Comparison of ENCODE assay signal across 17 cellular contexts in genomic region chr3:106765342-106765741, GRCh38.
A peak's percentile ranks its signal among the peaks of the same experiment; 100 is the strongest.
DNase-seq lines count a peak whose midpoint lies in the region; ATAC-seq and TF ChIP-seq lines count a peak whose summit lies in the region.
"Had no signal": no experiment of that assay in that cellular context is flagged by ENCODE, and none has a peak within 500 bp of the region (broad histone marks: within the 10 kb centered on the region; RNA-seq: fewer than 3 reads in every experiment).

No MANE protein-coding gene starts in this region.

- H3K27ac ChIP-seq in PC-9 (0 out of 2 replicates have a peak overlapping the region, but pooled peaks have one; percentile 7), thyroid gland (no peak overlapping the region)
- H3K27ac ChIP-seq: KMS-11, WERI-Rb-1 had no signal

- H3K36me3 ChIP-seq in PC-9 (ENCODE audit: low read depth), result no peaks in the 10 kb centered on the region
- no peaks in the 10 kb centered on the region for H3K36me3 ChIP-seq in thyroid gland
- H3K36me3 ChIP-seq: WERI-Rb-1 had no signal

- TF ChIP-seq POLR2A in thyroid gland (IDR thresholded peaks at IDR 0.05), result no peak

- H3K4me2 ChIP-seq in PC-9, result 0 out of 2 replicates have a peak overlapping the region, but pooled peaks have one; percentile 4
- H3K4me2 ChIP-seq: KMS-11 had no signal

- no peaks in the 10 kb centered on the region for H4K20me1 ChIP-seq in PC-9 (ENCODE audit: insufficient read depth)

- CTCF ChIA-PET in PC-9 (lab: Charles Lee), result no interaction called here

- no TSS peak for BruUV-seq in PC-9 (replicated peaks; lab: Mats Ljungman, UMichigan)

- no peak overlapping the region for H2AFZ ChIP-seq in PC-9

- POLR2A ChIA-PET in PC-9 (lab: Charles Lee; ENCODE audit: unreplicated experiment), result no interaction called here

- ATAC-seq in esophagus mucosa (peak; percentile 99), HG02763 (IDR thresholded peaks at IDR 0.05; ENCODE audit: unreplicated experiment) (no peak)

- no peak overlapping the region for H3K4me3 ChIP-seq in PC-9
- no peak overlapping the region for H3K4me3 ChIP-seq in thyroid gland (replicated peaks in 1 of 3)

- no peak for TF ChIP-seq CTCF in PC-9 (conservative IDR thresholded peaks at IDR 0.05)
- TF ChIP-seq CTCF in thyroid gland (IDR thresholded peaks at IDR 0.05), result no peak

- WGBS in thyroid gland, 2 donors, result 85 to 86% methylated on average over 7 of the region's 7 CpGs

- no peaks in the 10 kb centered on the region for H3K27me3 ChIP-seq in PC-9 (ENCODE audit: insufficient read depth, low read depth)
- H3K27me3 ChIP-seq in thyroid gland, result no peaks in the 10 kb centered on the region

- H3K9me2 ChIP-seq in PC-9 (ENCODE audit: insufficient read depth), result no peaks in the 10 kb centered on the region

- DNase-seq in GM03348 (ENCODE audit: low spot score) (peak; percentile 36), PC-9 (peak; percentile 22 to 82), putamen (ENCODE audit: low spot score) (peak; percentile 79), COLO668 (lab: John Stamatoyannopoulos, UW; ENCODE audit: unreplicated experiment) (no peak), MV-4-11 (lab: John Stamatoyannopoulos, UW) (no peak), thyroid gland (no peak)
- DNase-seq: activated T-cell treated with anti-CD3 and anti-CD28 coated beads for 4 hours; kidney; NCI-H345; nephron progenitor cell; SHP77 treated with DMSO at 0.1 percent for 48 hours; stimulated activated CD4-positive, alpha-beta T cell treated with anti-CD3 and anti-CD28 coated beads, Interleukin-15, amount 100 ng/mL, for 24 hours; stimulated activated CD8-positive, alpha-beta memory T cell treated with anti-CD3 and anti-CD28 coated beads, Interleukin-4, amount 100 ng/mL, for 48 hours; WERI-Rb-1 had no signal

- H3K9me3 ChIP-seq in PC-9 (ENCODE audit: insufficient read depth, low read depth), result peaks cover 27% of the 10 kb centered on the region
- no peaks in the 10 kb centered on the region for H3K9me3 ChIP-seq in thyroid gland

- no peaks in the 10 kb centered on the region for H3K79me2 ChIP-seq in PC-9 (ENCODE audit: low read depth)

- H3F3A ChIP-seq in PC-9 (ENCODE audit: insufficient read depth, low read depth), result peaks cover 9% of the 10 kb centered on the region; the same call in 1 of the 2 replicates

- 0 out of 2 replicates have a peak, but pooled peaks cover 10% of the 10 kb centered on the region for H3K4me1 ChIP-seq in PC-9 (replicated peaks; ENCODE audit: insufficient read depth)
- no peaks in the 10 kb centered on the region for H3K4me1 ChIP-seq in thyroid gland

- intact Hi-C loops in PC-9 (cut with micrococcal nuclease; ENCODE audit: unreplicated experiment), result no loop called here
- intact Hi-C loops in thyroid gland (cut with DNase I), result no loop called here

Comparison
In these comparisons a context has a peak if more than half of its experiments do, and no peak if none do; other contexts are left out.
1. DNase-seq: peak in GM03348 (single experiment), PC-9 (2 of 2) and putamen (single experiment); none in COLO668 (single experiment), MV-4-11 (single experiment) and thyroid gland (0 of 2).